ENCODE assay signal across 10 cellular contexts in the genomic region with DNA sequence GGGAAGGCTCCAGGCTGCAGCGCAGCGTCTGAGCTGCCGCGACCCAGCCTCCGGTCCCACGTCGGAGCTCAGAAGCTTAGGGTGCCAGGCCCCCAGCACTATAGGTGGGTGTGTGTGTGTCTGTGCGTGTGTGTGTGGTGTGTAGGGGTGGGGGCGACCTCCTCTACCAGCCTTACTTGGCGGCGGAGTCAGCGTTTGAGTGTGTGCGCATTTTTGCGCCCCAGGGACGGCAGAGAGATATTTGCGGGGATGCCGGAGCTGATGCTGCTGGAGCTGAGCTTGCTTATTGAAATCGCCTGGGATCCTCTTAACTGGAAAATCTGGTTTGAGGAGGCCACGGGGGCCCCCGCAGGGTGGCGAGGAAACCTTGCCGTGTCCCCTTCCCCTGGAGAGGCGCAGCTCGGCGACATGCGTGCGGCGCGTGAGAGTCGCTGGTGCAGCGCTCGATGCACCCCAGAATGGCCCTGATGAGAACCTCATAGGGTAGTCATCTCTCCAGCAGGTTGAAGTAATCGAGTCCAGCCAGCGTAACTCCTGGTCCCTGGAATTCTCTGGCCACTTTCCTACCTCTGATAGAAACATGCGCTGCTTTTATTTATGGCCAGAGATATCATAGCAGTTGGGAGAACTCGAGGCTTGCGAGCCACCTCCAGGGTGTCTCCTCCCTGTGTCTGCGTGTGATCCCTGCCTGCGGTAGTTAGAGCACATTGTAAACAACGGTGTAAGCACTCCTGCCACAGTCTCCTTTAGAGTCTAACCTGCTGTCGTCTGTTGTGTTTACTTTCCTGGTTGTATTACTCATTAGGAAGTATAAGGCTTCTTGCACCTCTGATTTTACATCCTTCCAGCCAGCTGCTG. TPM values are rescaled to one million over a fixed set of nuclear protein-coding genes. Genes with fewer than 3 reads are reported as not detected.
DNase-seq lines count a peak whose midpoint lies in the region; ATAC-seq lines count a peak whose summit lies in the region.
"Had no signal": no experiment of that assay in that cellular context is flagged by ENCODE, and none has a peak within 500 bp of the region (broad histone marks: within the 10 kb centered on the region; RNA-seq: fewer than 3 reads in every experiment).

No MANE protein-coding gene starts in this region.

- peak overlapping the region; percentile 82 for H3K4me3 ChIP-seq in neuron (ENCODE audit: low read length)
- H3K4me3 ChIP-seq: pancreas had no signal

- no peaks in the 10 kb centered on the region for H3K36me3 ChIP-seq in neuron (ENCODE audit: insufficient read depth, low read length)
- H3K36me3 ChIP-seq: pancreas had no signal

- no peaks in the 10 kb centered on the region for H3K27me3 ChIP-seq in neuron (ENCODE audit: insufficient read depth, low read length)

- DNase-seq in DMS 273 (lab: John Stamatoyannopoulos, UW; ENCODE audit: unreplicated experiment) (peak; percentile 65), NCI-H345 treated with DMSO at 0.1 percent for 48 hours (lab: John Stamatoyannopoulos, UW; ENCODE audit: unreplicated experiment) (peak; percentile 65), AML-193 (lab: John Stamatoyannopoulos, UW) (no peak), NCI-H2196 treated with DMSO at 0.1 percent for 48 hours (lab: John Stamatoyannopoulos, UW; ENCODE audit: unreplicated experiment) (no peak), T-helper 17 cell (no peak)

- peaks cover 19% of the 10 kb centered on the region for H3K4me1 ChIP-seq in neuron (ENCODE audit: insufficient read depth, low read length)
- H3K4me1 ChIP-seq: pancreas had no signal

- H3K9me3 ChIP-seq in neuron (ENCODE audit: low read length): no peaks in the 10 kb centered on the region
- H3K9me3 ChIP-seq in T-helper 17 cell (ENCODE audit: control insufficient read depth, low read length, poor library complexity, severe bottlenecking): no peaks in the 10 kb centered on the region
- H3K9me3 ChIP-seq: pancreas had no signal

- no peak overlapping the region for H2AFZ ChIP-seq in neuron (ENCODE audit: low read depth, low read length)

- peaks cover 23% of the 10 kb centered on the region for H3K27me3 Mint-ChIP-seq in T-helper 17 cell

- no peak overlapping the region for H3K27ac Mint-ChIP-seq in T-helper 17 cell
- H3K27ac Mint-ChIP-seq: T-helper 1 cell treated with Interleukin-12 subunit alpha and Interleukin-12 subunit beta and Interleukin-4 antibody, amounts not matched to agents 30 μg/mL and 1 μg/mL, for 36 hours had no signal

- ATAC-seq in esophagus mucosa (peak; percentile 68), GM21423 (IDR thresholded peaks at IDR 0.05; ENCODE audit: unreplicated experiment) (no peak), T-helper 17 cell (no peak)

- H3K4me1 Mint-ChIP-seq in T-helper 17 cell: no peaks in the 10 kb centered on the region

- H3K4me3 Mint-ChIP-seq in T-helper 17 cell: no peak overlapping the region
- H3K4me3 Mint-ChIP-seq: T-helper 1 cell treated with Interleukin-12 subunit alpha and Interleukin-12 subunit beta and Interleukin-4 antibody, amounts not matched to agents 30 μg/mL and 1 μg/mL, for 36 hours had no signal

- peaks cover 2% of the 10 kb centered on the region for H3K36me3 Mint-ChIP-seq in T-helper 17 cell (ENCODE audit: low read depth)

RNA-seq across cellular contexts. Expression of gene ADGRL3, which starts 2.7 kb away (rescaled TPM):
- 4.1 TPM for total RNA-seq in esophagus mucosa
- not detected for total RNA-seq in T-helper 17 cell

Comparison
In these comparisons a context has a peak if more than half of its experiments do, and no peak if none do; other contexts are left out.
1. DNase-seq: peak in DMS 273 (single experiment) and NCI-H345 treated with DMSO at 0.1 percent for 48 hours (single experiment); none in AML-193 (0 of 2), NCI-H2196 treated with DMSO at 0.1 percent for 48 hours (single experiment) and T-helper 17 cell (0 of 3).